Comparison of ENCODE assay signal across 14 cellular contexts in genomic region chr3:37229291-37229690, GRCh38. TPM values are rescaled to one million over a fixed set of nuclear protein-coding genes. Genes with fewer than 3 reads are reported as not detected.
DNase-seq lines count a peak whose midpoint lies in the region; ATAC-seq and FAIRE-seq lines count a peak whose summit lies in the region.
"Had no signal": no experiment of that assay in that cellular context is flagged by ENCODE, and none has a peak within 500 bp of the region (broad histone marks: within the 10 kb centered on the region; RNA-seq: fewer than 3 reads in every experiment).

No MANE protein-coding gene starts in this region.

- H3K4me1 Mint-ChIP-seq in CD8-positive, alpha-beta memory T cell = peaks cover 32 to 44% (median 37%) of the 10 kb centered on the region in 3 donors
- H3K4me1 Mint-ChIP-seq: CD14-positive monocyte had no signal

- no peaks in the 10 kb centered on the region for H3K9me3 ChIP-seq in CD8-positive, alpha-beta memory T cell (ENCODE audit: low read length)
- H3K9me3 ChIP-seq in HUES48 (ENCODE audit: control insufficient read depth, insufficient read depth, low read length) (no peaks in the 10 kb centered on the region), small intestine (ENCODE audit: control insufficient read depth, low read depth) (no peaks in the 10 kb centered on the region)
- H3K9me3 ChIP-seq: SK-N-SH had no signal

- no peak overlapping the region for H3K4me3 Mint-ChIP-seq in CD8-positive, alpha-beta memory T cell
- H3K4me3 Mint-ChIP-seq: CD14-positive monocyte had no signal

- H3K27ac ChIP-seq in CD8-positive, alpha-beta memory T cell (ENCODE audit: low read depth, low read length) = peak overlapping the region; percentile 10
- H3K27ac ChIP-seq in HUES48 (ENCODE audit: low read depth, low read length) = peak overlapping the region; percentile 5
- H3K27ac ChIP-seq in epithelial cell of prostate = peak overlapping the region; percentile 22
- H3K27ac ChIP-seq in small intestine (ENCODE audit: low read depth in 1 of 2, low read length in 1 of 2) = peak overlapping the region; percentile 65 to 83

- 56 to 78% (median 72%) methylated on average over 1 of the region's 1 CpG for WGBS in small intestine, 3 donors

- no peak for ATAC-seq in GM19397 (IDR thresholded peaks at IDR 0.05; ENCODE audit: unreplicated experiment)

- CTCF ChIA-PET in CD8-positive, alpha-beta memory T cell (lab: Charles Lee) = interaction anchor here (2.3 kb wide), 1 partner anchor 11 kb away, joined by 15 read pairs; no protein-coding TSS in a partner anchor

- H3K9ac ChIP-seq in HUES48 (ENCODE audit: low read depth, low read length) = no peak overlapping the region
- H3K9ac ChIP-seq: SK-N-SH had no signal

- no peaks in the 10 kb centered on the region for H3K36me3 Mint-ChIP-seq in CD8-positive, alpha-beta memory T cell
- H3K36me3 Mint-ChIP-seq: CD14-positive monocyte had no signal

- H3K36me3 ChIP-seq in CD8-positive, alpha-beta memory T cell (ENCODE audit: insufficient read depth, low read length) = no peaks in the 10 kb centered on the region
- H3K36me3 ChIP-seq in HUES48 (ENCODE audit: control insufficient read depth, insufficient read depth, low read length) (no peaks in the 10 kb centered on the region), small intestine (ENCODE audit: control insufficient read depth in 2 of 2, insufficient read depth in 2 of 2, low read length in 2 of 2) (no peaks in the 10 kb centered on the region)

- H3K9me3 Mint-ChIP-seq in CD8-positive, alpha-beta memory T cell = no peaks in the 10 kb centered on the region

- peak overlapping the region in 4 of 8 donors; percentile 14 to 93 (median 74) for H3K27ac Mint-ChIP-seq in CD8-positive, alpha-beta memory T cell
- H3K27ac Mint-ChIP-seq: CD14-positive monocyte had no signal

- no peaks in the 10 kb centered on the region for H3K27me3 ChIP-seq in CD8-positive, alpha-beta memory T cell (ENCODE audit: insufficient read depth, low read length, poor library complexity, severe bottlenecking)
- H3K27me3 ChIP-seq in HUES48 (ENCODE audit: control insufficient read depth, insufficient read depth, low read length) = no peaks in the 10 kb centered on the region
- no peaks in the 10 kb centered on the region for H3K27me3 ChIP-seq in small intestine (ENCODE audit: control insufficient read depth in 2 of 2, insufficient read depth in 2 of 2, low read length in 2 of 2)

- FAIRE-seq in small intestine (lab: Jason Lieb, UNC) = no peak
- FAIRE-seq: GM12892, H54 had no signal

- H3K27me3 Mint-ChIP-seq in CD8-positive, alpha-beta memory T cell = peaks cover 0 to 1% of the 10 kb centered on the region in 2 donors

- H3K4me3 ChIP-seq in CD8-positive, alpha-beta memory T cell (ENCODE audit: low read length) = no peak overlapping the region
- H3K4me3 ChIP-seq in HUES48 (ENCODE audit: low read depth, low read length) (no peak overlapping the region), small intestine (ENCODE audit: low read depth in 1 of 2, low read length in 2 of 2) (no peak overlapping the region)

- H3K4me1 ChIP-seq in CD8-positive, alpha-beta memory T cell (ENCODE audit: insufficient read depth, low read length) = peaks cover 37% of the 10 kb centered on the region
- H3K4me1 ChIP-seq in HUES48 (ENCODE audit: control insufficient read depth, insufficient read depth, low read length) (no peaks in the 10 kb centered on the region), small intestine (ENCODE audit: control insufficient read depth in 2 of 2, insufficient read depth in 1 of 2, low read depth in 1 of 2, low read length in 1 of 2) (peaks cover 2 to 5% of the 10 kb centered on the region in 2 donors)

- POLR2A ChIA-PET in CD8-positive, alpha-beta memory T cell (lab: Charles Lee) = no interaction called here

- DNase-seq in CD8-positive, alpha-beta memory T cell = no peak
- no peak for DNase-seq in epithelial cell of prostate (ENCODE audit: low read depth, low spot score)
- no peak for DNase-seq in small intestine
- DNase-seq in SHP77 treated with DMSO at 0.1 percent for 48 hours (lab: John Stamatoyannopoulos, UW) = no peak
- no peak for DNase-seq in cerebellar nuclear complex (lab: John Stamatoyannopoulos, UW)
- DNase-seq in globus pallidus (ENCODE audit: low spot score) = no peak
- DNase-seq: NCI-H1930, NCI-H526, SK-N-SH had no signal

RNA-seq across cellular contexts. Expression of gene GOLGA4, which starts 13.8 kb away (rescaled TPM):
- total RNA-seq in CD8-positive, alpha-beta memory T cell = 10 to 100 TPM; 39.4 to 42.1 TPM
- polyA plus RNA-seq in CD8-positive, alpha-beta memory T cell = 38.6 TPM
- 100 to 1,000 TPM in 1 of 3 donors, 10 to 100 TPM in 2; 37.8 to 132 (median 72.7) TPM for polyA plus RNA-seq in small intestine

RNA-seq across cellular contexts. Expression of gene LRRFIP2, which starts 54.9 kb away (rescaled TPM):
- total RNA-seq in CD8-positive, alpha-beta memory T cell = 10 to 100 TPM; 34.1 to 34.3 TPM
- 21.9 TPM for polyA plus RNA-seq in CD8-positive, alpha-beta memory T cell
- 10 to 100 TPM; 36.3 to 87.2 (median 51.1) TPM for polyA plus RNA-seq in small intestine

Comparison
In these comparisons a context has a peak if more than half of its experiments do, and no peak if none do; other contexts are left out.
1. H3K27ac ChIP-seq: peak in every context shown above with its lines; median percentile 74 in small intestine; 22 in epithelial cell of prostate; 10 in CD8-positive, alpha-beta memory T cell; 5 in HUES48.